Comparison of ENCODE assay signal across 9 cellular contexts in genomic region chr15:84819291-84819768, GRCh38. TPM values are rescaled to one million over a fixed set of nuclear protein-coding genes. Genes with fewer than 3 reads are reported as not detected.
DNase-seq lines count a peak whose midpoint lies in the region; ATAC-seq and TF ChIP-seq lines count a peak whose summit lies in the region.
"Had no signal": no experiment of that assay in that cellular context is flagged by ENCODE, and none has a peak within 500 bp of the region (broad histone marks: within the 10 kb centered on the region; RNA-seq: fewer than 3 reads in every experiment).

No MANE protein-coding gene starts in this region.

- H3K9me3 Mint-ChIP-seq in endodermal cell, result no peaks in the 10 kb centered on the region
- H3K9me3 Mint-ChIP-seq: stimulated activated memory B cell treated with anti-CD40 and anti-IgM and Interleukin-4, amounts not matched to agents 10 μg/mL and 1 μg/mL and 100 μg/mL, for 72 hours had no signal

- no peaks in the 10 kb centered on the region for H3K27me3 Mint-ChIP-seq in endodermal cell (ENCODE audit: insufficient read depth)

- H3K4me1 Mint-ChIP-seq in endodermal cell, result peaks cover 39% of the 10 kb centered on the region

- H3K23ac ChIP-seq in mesenchymal stem cell (ENCODE audit: low read length in 2 of 2), result no peak overlapping the region

- peak overlapping the region; percentile 29 to 45 for H2BK12ac ChIP-seq in mesenchymal stem cell (ENCODE audit: low read length in 2 of 2)

- H3K18ac ChIP-seq in mesenchymal stem cell (ENCODE audit: low read depth in 1 of 2, low read length in 2 of 2), result peak overlapping the region in 1 of 2 experiments; percentile 67

- no peak overlapping the region for H2BK120ac ChIP-seq in mesenchymal stem cell (ENCODE audit: low read depth, low read length)

- H4K91ac ChIP-seq in mesenchymal stem cell (ENCODE audit: low read length), result no peak overlapping the region

- H3F3A ChIP-seq in PC-3 (ENCODE audit: low read length, unreplicated experiment), result no peaks in the 10 kb centered on the region

- H3K4me1 ChIP-seq in PC-3 (ENCODE audit: insufficient read depth, low read length) (peaks cover 7% of the 10 kb centered on the region), endodermal cell (ENCODE audit: control insufficient read depth, insufficient read depth, low read length) (peaks cover 20% of the 10 kb centered on the region), mesenchymal stem cell (ENCODE audit: control insufficient read depth, insufficient read depth, low read depth, low read length) (peaks cover 16% of the 10 kb centered on the region), tibial artery (peaks cover 0 to 90% (median 65%) of the 10 kb centered on the region in 4 donors)

- peaks cover 31% of the 10 kb centered on the region for H3K36me3 Mint-ChIP-seq in endodermal cell (ENCODE audit: low read depth)
- H3K36me3 Mint-ChIP-seq: stimulated activated memory B cell treated with anti-CD40 and anti-IgM and Interleukin-4, amounts not matched to agents 10 μg/mL and 1 μg/mL and 100 μg/mL, for 72 hours had no signal

- no peaks in the 10 kb centered on the region for H3K9me3 ChIP-seq in PC-3 (ENCODE audit: low read length)
- no peaks in the 10 kb centered on the region for H3K9me3 ChIP-seq in endodermal cell (ENCODE audit: control insufficient read depth, low read length)
- no peaks in the 10 kb centered on the region for H3K9me3 ChIP-seq in mesenchymal stem cell (ENCODE audit: control insufficient read depth, low read length)
- H3K9me3 ChIP-seq in tibial artery, result no peaks in the 10 kb centered on the region

- POLR2A ChIA-PET in PC-3 (lab: Charles Lee; ENCODE audit: unreplicated experiment), result no interaction called here

- H3K79me2 ChIP-seq in PC-3 (ENCODE audit: low read length), result no peaks in the 10 kb centered on the region

- H3K36me3 ChIP-seq in PC-3 (ENCODE audit: low read depth, low read length) (no peaks in the 10 kb centered on the region), endodermal cell (ENCODE audit: control insufficient read depth, insufficient read depth, low read length) (peaks cover 51% of the 10 kb centered on the region), mesenchymal stem cell (ENCODE audit: control insufficient read depth in 1 of 2, insufficient read depth in 2 of 2, low read depth in 1 of 2, low read length in 2 of 2) (no peaks in the 10 kb centered on the region), tibial artery (no peaks in the 10 kb centered on the region)

- CTCF ChIA-PET in PC-3 (lab: Charles Lee), result no interaction called here

- no peaks in the 10 kb centered on the region for H4K20me1 ChIP-seq in PC-3 (ENCODE audit: low read length)

- no peak overlapping the region for H3K27ac ChIP-seq in PC-3 (ENCODE audit: low read length)
- peak overlapping the region; percentile 92 for H3K27ac ChIP-seq in endodermal cell (ENCODE audit: low read depth, low read length)
- H3K27ac ChIP-seq in mesenchymal stem cell (ENCODE audit: low read length, poor library complexity, severe bottlenecking), result no peak overlapping the region
- H3K27ac ChIP-seq in tibial artery, result peak overlapping the region; percentile 99

- no peak overlapping the region for H2BK15ac ChIP-seq in mesenchymal stem cell (ENCODE audit: low read depth, poor library complexity, severe bottlenecking)

- H3K4me3 ChIP-seq in PC-3 (ENCODE audit: low read length), result no peak overlapping the region
- H3K4me3 ChIP-seq in endodermal cell (ENCODE audit: low read length), result peak overlapping the region; percentile 89
- H3K4me3 ChIP-seq in mesenchymal stem cell (ENCODE audit: insufficient read depth in 1 of 2, low read depth in 1 of 2, low read length in 2 of 2), result no peak overlapping the region
- peak overlapping the region; percentile 58 to 64 for H3K4me3 ChIP-seq in tibial artery

- H3K4ac ChIP-seq in mesenchymal stem cell (ENCODE audit: low read depth in 1 of 2, low read length in 2 of 2), result peak overlapping the region in 1 of 2 experiments; percentile 68

- peak overlapping the region; percentile 89 for H3K4me3 Mint-ChIP-seq in endodermal cell
- H3K4me3 Mint-ChIP-seq: stimulated activated memory B cell treated with anti-CD40 and anti-IgM and Interleukin-4, amounts not matched to agents 10 μg/mL and 1 μg/mL and 100 μg/mL, for 72 hours had no signal

- H3K27ac Mint-ChIP-seq in endodermal cell, result peak overlapping the region; percentile 99
- H3K27ac Mint-ChIP-seq: stimulated activated memory B cell treated with anti-CD40 and anti-IgM and Interleukin-4, amounts not matched to agents 10 μg/mL and 1 μg/mL and 100 μg/mL, for 72 hours had no signal

- no peaks in the 10 kb centered on the region for H3K27me3 ChIP-seq in PC-3 (ENCODE audit: low read length)
- H3K27me3 ChIP-seq in endodermal cell (ENCODE audit: control insufficient read depth, insufficient read depth, low read length, poor library complexity, severe bottlenecking), result no peaks in the 10 kb centered on the region
- peaks cover 9 to 10% of the 10 kb centered on the region in 2 experiments for H3K27me3 ChIP-seq in mesenchymal stem cell (ENCODE audit: control insufficient read depth in 1 of 2, insufficient read depth in 1 of 2, low read length in 2 of 2)
- H3K27me3 ChIP-seq in tibial artery, result no peaks in the 10 kb centered on the region

- H4K8ac ChIP-seq in mesenchymal stem cell (ENCODE audit: low read length), result no peak overlapping the region

- H2AFZ ChIP-seq in PC-3 (ENCODE audit: low read length) (no peak overlapping the region), mesenchymal stem cell (ENCODE audit: low read depth, low read length) (no peak overlapping the region)

- no peak overlapping the region for H2AK5ac ChIP-seq in mesenchymal stem cell (ENCODE audit: low read length, severe bottlenecking)

- WGBS in endodermal cell (ENCODE audit: insufficient coverage in 1 of 2, insufficient read length in 1 of 2), 2 experiments, result 83 to 90% methylated on average over 2 to 3 of the region's 3 CpGs
- 75% methylated on average over 3 of the region's 3 CpGs for WGBS in mesenchymal stem cell

- H3K4me2 ChIP-seq in PC-3 (ENCODE audit: low read length), result no peak overlapping the region
- H3K4me2 ChIP-seq in mesenchymal stem cell (ENCODE audit: low read length, poor library complexity, severe bottlenecking), result no peak overlapping the region

- DNase-seq in PC-3 (no peak), endodermal cell (peak; percentile 67), mesenchymal stem cell (peak; percentile 33), tibial artery (peak in 1 of 2 donors; percentile 84), NCI-H69 (lab: John Stamatoyannopoulos, UW) (no peak), middle frontal gyrus (ENCODE audit: extremely low spot score, low spot score) (no peak)
- no peak for DNase-seq in effector CD4-positive, alpha-beta T cell

- no TSS peak for BruUV-seq in PC-3 (replicated peaks; lab: Mats Ljungman, UMichigan)

- no peak overlapping the region for H3K14ac ChIP-seq in mesenchymal stem cell (ENCODE audit: low read length in 2 of 2)

- H3K79me1 ChIP-seq in mesenchymal stem cell (replicated peaks; ENCODE audit: low read length, poor library complexity, severe bottlenecking), result no peaks in the 10 kb centered on the region

- no peak overlapping the region for H2BK5ac ChIP-seq in mesenchymal stem cell (ENCODE audit: low read depth, low read length, poor library complexity, severe bottlenecking)

- ATAC-seq in PC-3 (peak; percentile 18; the same call in 1 of the 2 replicates), GM18873 (IDR thresholded peaks at IDR 0.05; ENCODE audit: low FRiP score, unreplicated experiment) (no peak)
- ATAC-seq: stimulated activated memory B cell treated with anti-CD40 and anti-IgM and Interleukin-4, amounts not matched to agents 10 μg/mL and 1 μg/mL and 100 μg/mL, for 72 hours had no signal

- H3K9ac ChIP-seq in PC-3 (ENCODE audit: low read length), result no peak overlapping the region
- peak overlapping the region; percentile 98 for H3K9ac ChIP-seq in endodermal cell (ENCODE audit: extremely low read depth, low read length, poor library complexity, severe bottlenecking)
- no peak overlapping the region for H3K9ac ChIP-seq in mesenchymal stem cell (ENCODE audit: low read length)

- intact Hi-C loops in PC-3 (cut with micrococcal nuclease), result no loop called here
- intact Hi-C loops in tibial artery (cut with DNase I; ENCODE audit: low total_unique reads), result loop anchor here (5.0 to 10.0 kb wide), 3 partner anchors 162 to 235 kb away; partner anchors contain the start of genes NMB and ZSCAN2

- TF ChIP-seq CTCF in PC-3 (conservative IDR thresholded peaks at IDR 0.05; ENCODE audit: low read depth, low read length), result no peak
- TF ChIP-seq CTCF in endodermal cell (conservative IDR thresholded peaks at IDR 0.05), result peak; percentile 65
- no peak for TF ChIP-seq CTCF in tibial artery (IDR thresholded peaks at IDR 0.05)

- no peaks in the 10 kb centered on the region for H3K9me2 ChIP-seq in PC-3 (replicated peaks; ENCODE audit: low read length)

RNA-seq across cellular contexts. Expression of gene ALPK3, which starts 2.2 kb away (rescaled TPM):
- total RNA-seq in PC-3 (2014; rRNA removed), result 2.4 and 6.9 TPM in 2 replicates
- total RNA-seq in endodermal cell, result 10 to 100 TPM; 57.8 to 94.1 TPM
- 14.0 TPM for polyA plus RNA-seq in endodermal cell (2013, experiment 1 of 2)
- polyA plus RNA-seq in endodermal cell (2013, experiment 2 of 2), result 17.0 TPM
- polyA plus RNA-seq in mesenchymal stem cell (2013, experiment 1 of 2), result 1.2 TPM
- 1.1 TPM for polyA plus RNA-seq in mesenchymal stem cell (2013, experiment 2 of 2)

Comparison
In these comparisons a context has a peak if more than half of its experiments do, and no peak if none do; other contexts are left out.
1. DNase-seq: peak in endodermal cell (single experiment) and mesenchymal stem cell (single experiment); none in PC-3 (single experiment), NCI-H69 (single experiment), effector CD4-positive, alpha-beta T cell (single experiment) and middle frontal gyrus (single experiment).
2. H3K27ac ChIP-seq: peak in endodermal cell (single experiment) and tibial artery (2 of 2); none in PC-3 (single experiment) and mesenchymal stem cell (single experiment).
3. H3K4me3 ChIP-seq: peak in endodermal cell (single experiment) and tibial artery (2 of 2); none in PC-3 (single experiment) and mesenchymal stem cell (0 of 2).